ENCODE assay signal across 18 cellular contexts in the genomic region with DNA sequence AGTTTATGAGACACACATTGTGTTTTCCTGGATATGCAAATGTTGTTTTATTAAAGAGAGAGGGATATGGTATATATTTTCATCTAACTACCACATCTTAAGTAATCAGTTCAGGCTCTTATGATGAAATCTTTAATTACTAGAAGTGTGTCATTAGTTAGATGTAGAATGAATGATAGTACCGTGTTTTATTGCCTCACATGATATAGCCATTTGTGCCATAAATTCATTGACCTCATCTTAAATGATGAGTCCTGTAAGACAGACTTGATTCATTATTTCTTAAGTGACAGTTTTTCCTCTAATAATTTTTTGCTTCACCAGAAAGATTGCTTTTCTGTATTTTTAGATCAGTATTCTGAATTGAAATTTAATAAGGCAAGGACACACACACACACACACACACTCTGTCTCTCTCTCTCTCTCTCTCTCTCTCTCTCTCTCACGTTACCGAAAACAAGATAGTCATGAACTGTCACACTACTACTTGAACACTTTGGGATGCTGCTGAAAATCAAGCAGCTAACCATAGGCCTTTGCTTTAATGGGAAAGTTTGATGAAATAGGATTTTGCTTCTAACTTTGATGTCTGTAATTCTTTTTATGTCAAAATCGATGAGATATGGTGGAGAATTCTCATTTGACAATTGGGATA.
A peak's percentile ranks its signal among the peaks of the same experiment; 100 is the strongest.
DNase-seq lines count a peak whose midpoint lies in the region; ATAC-seq, FAIRE-seq and TF ChIP-seq lines count a peak whose summit lies in the region.
"Had no signal": no experiment of that assay in that cellular context is flagged by ENCODE, and none has a peak within 500 bp of the region (broad histone marks: within the 10 kb centered on the region; RNA-seq: fewer than 3 reads in every experiment).

No MANE protein-coding gene starts in this region.

- no peak overlapping the region for H3K4me3 ChIP-seq in hepatocyte
- no peak overlapping the region for H3K4me3 ChIP-seq in pancreas
- H3K4me3 ChIP-seq in small intestine (ENCODE audit: low read depth in 1 of 2, low read length in 2 of 2), result no peak overlapping the region
- H3K4me3 ChIP-seq in prostate gland, result no peak overlapping the region
- H3K4me3 ChIP-seq: GM12878, GM23248 had no signal

- TF ChIP-seq POLR2A in prostate gland (IDR thresholded peaks at IDR 0.05), result no peak

- TF ChIP-seq CTCF in hepatocyte (IDR thresholded peaks at IDR 0.05; ENCODE audit: poor library complexity) (no peak), pancreas (IDR thresholded peaks at IDR 0.05) (no peak), prostate gland (IDR thresholded peaks at IDR 0.05) (no peak)

- FAIRE-seq in pancreas (lab: Jason Lieb, UNC) (peak; percentile 32), small intestine (lab: Jason Lieb, UNC) (no peak)
- FAIRE-seq: GM12878, GM19239 had no signal

- H3K4me2 ChIP-seq in hepatocyte, result no peak overlapping the region

- H4K20me1 ChIP-seq in hepatocyte (ENCODE audit: insufficient read depth, poor library complexity, severe bottlenecking), result no peaks in the 10 kb centered on the region

- no peak for ATAC-seq in pancreas
- ATAC-seq in left cardiac atrium, result no peak
- ATAC-seq: GM12878, HCT116 had no signal

- CTCF ChIA-PET in HEK293T (lab: Yijun Ruan, JAX), result interaction anchor here (1.5 kb wide), 1 partner anchor 13 kb away, joined by 4 read pairs; no protein-coding TSS in a partner anchor

- no peaks in the 10 kb centered on the region for H3K27me3 ChIP-seq in hepatocyte
- no peaks in the 10 kb centered on the region for H3K27me3 ChIP-seq in pancreas
- H3K27me3 ChIP-seq in small intestine (ENCODE audit: control insufficient read depth in 2 of 2, insufficient read depth in 2 of 2, low read length in 2 of 2), result peaks cover 11 to 13% of the 10 kb centered on the region in 2 donors
- H3K27me3 ChIP-seq in prostate gland (replicated peaks; ENCODE audit: insufficient read depth), result no peaks in the 10 kb centered on the region

- no peaks in the 10 kb centered on the region for H3K79me2 ChIP-seq in hepatocyte

- DNase-seq in HEK293T (ENCODE audit: extremely low spot score) (no peak), hepatocyte (ENCODE audit: low spot score) (no peak), pancreas (no peak), small intestine (peak; percentile 30), NOMO-1 treated with dmso at 0.1 percent for 144 hours (lab: John Stamatoyannopoulos, UW; ENCODE audit: unreplicated experiment) (no peak), prostate gland (ENCODE audit: low spot score) (no peak), left cardiac atrium (no peak), GOT3 (lab: John Stamatoyannopoulos, UW) (no peak)
- DNase-seq: C1 segment of cervical spinal cord; Calu3; CD4-positive, alpha-beta memory T cell; EL; GDM1; GM23248; H9 had no signal

- POLR2A ChIA-PET in HEK293T (lab: Yijun Ruan, JAX), result interaction anchor here (2.5 kb wide), 1 partner anchor 171 kb away, joined by 6 read pairs; the partner anchor contains the start of gene PDSS2

- intact Hi-C loops in pancreas (cut with DNase I) (no loop called here), prostate gland (cut with DNase I) (no loop called here), left cardiac atrium (cut with DNase I) (no loop called here)

- no peaks in the 10 kb centered on the region for H3K36me3 ChIP-seq in hepatocyte (replicated peaks; ENCODE audit: insufficient read depth, low read depth)
- H3K36me3 ChIP-seq in pancreas, result no peaks in the 10 kb centered on the region
- H3K36me3 ChIP-seq in small intestine (ENCODE audit: control insufficient read depth in 2 of 2, insufficient read depth in 2 of 2, low read length in 2 of 2), result no peaks in the 10 kb centered on the region
- H3K36me3 ChIP-seq in prostate gland, result no peaks in the 10 kb centered on the region

- WGBS in hepatocyte (ENCODE audit: low lambda C conversion rate, missing lambda C conversion rate), result 91% methylated on average over 4 of the region's 4 CpGs
- 81 to 84% methylated on average over 4 of the region's 4 CpGs for WGBS in pancreas, 2 donors
- WGBS in small intestine, 3 donors, result 72 to 81% (median 72%) methylated on average over 4 of the region's 4 CpGs
- WGBS in prostate gland, result 84% methylated on average over 4 of the region's 4 CpGs

- peak overlapping the region; percentile 5 for H3K27ac ChIP-seq in hepatocyte
- no peak overlapping the region for H3K27ac ChIP-seq in pancreas
- H3K27ac ChIP-seq in small intestine (ENCODE audit: low read depth in 1 of 2, low read length in 1 of 2), result no peak overlapping the region
- no peak overlapping the region for H3K27ac ChIP-seq in prostate gland
- H3K27ac ChIP-seq: GM23248 had no signal

- H3K4me1 ChIP-seq in hepatocyte (ENCODE audit: insufficient read depth) (no peaks in the 10 kb centered on the region), pancreas (no peaks in the 10 kb centered on the region), small intestine (ENCODE audit: control insufficient read depth in 2 of 2, insufficient read depth in 1 of 2, low read depth in 1 of 2, low read length in 1 of 2) (no peaks in the 10 kb centered on the region), prostate gland (replicated peaks) (no peaks in the 10 kb centered on the region)

- H3K9me2 ChIP-seq in hepatocyte (replicated peaks; ENCODE audit: insufficient read depth), result no peaks in the 10 kb centered on the region

- H3K9me3 ChIP-seq in hepatocyte (ENCODE audit: low read depth), result no peaks in the 10 kb centered on the region
- H3K9me3 ChIP-seq in pancreas, result no peaks in the 10 kb centered on the region
- H3K9me3 ChIP-seq in small intestine (ENCODE audit: control insufficient read depth, low read depth), result no peaks in the 10 kb centered on the region
- no peaks in the 10 kb centered on the region for H3K9me3 ChIP-seq in prostate gland

- H2AFZ ChIP-seq in hepatocyte, result no peak overlapping the region
- H2AFZ ChIP-seq: GM23248 had no signal

TF ChIP-seq in HEK293T, 16 proteins besides CTCF, POLR2A, EP300 and RAD21:
- TF ChIP-seq, protein P1, sequence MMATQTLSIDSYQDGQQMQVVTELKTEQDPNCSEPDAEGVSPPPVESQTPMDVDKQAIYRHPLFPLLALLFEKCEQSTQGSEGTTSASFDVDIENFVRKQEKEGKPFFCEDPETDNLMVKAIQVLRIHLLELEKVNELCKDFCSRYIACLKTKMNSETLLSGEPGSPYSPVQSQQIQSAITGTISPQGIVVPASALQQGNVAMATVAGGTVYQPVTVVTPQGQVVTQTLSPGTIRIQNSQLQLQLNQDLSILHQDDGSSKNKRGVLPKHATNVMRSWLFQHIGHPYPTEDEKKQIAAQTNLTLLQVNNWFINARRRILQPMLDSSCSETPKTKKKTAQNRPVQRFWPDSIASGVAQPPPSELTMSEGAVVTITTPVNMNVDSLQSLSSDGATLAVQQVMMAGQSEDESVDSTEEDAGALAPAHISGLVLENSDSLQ (IDR thresholded peaks at IDR 0.05), result peak; percentile 30; the same call in 1 of the 2 replicates
- no peak for TF ChIP-seq TARDBP (IDR thresholded peaks at IDR 0.05)
- no peak for TF ChIP-seq SP1 (IDR thresholded peaks at IDR 0.05)
- no peak for TF ChIP-seq ZNF384 (IDR thresholded peaks at IDR 0.05)
